Comparison of ENCODE assay signal across 1 cellular context in genomic region chr1:234494049-234494448, GRCh38.
A peak's percentile ranks its signal among the peaks of the same experiment; 100 is the strongest.
TF ChIP-seq lines count a peak whose summit lies in the region.

No MANE protein-coding gene starts in this region.

TF ChIP-seq in GM12878, 131 proteins besides CTCF, POLR2A, EP300 and RAD21 (continued from another document):
- no peak for TF ChIP-seq E2F8 (IDR thresholded peaks at IDR 0.05; ENCODE audit: low read depth, partially characterized antibody)
- TF ChIP-seq CHD4 (IDR thresholded peaks at IDR 0.05) = no peak
- no peak; the same call in 1 of the 2 replicates for TF ChIP-seq NR2F1 (conservative IDR thresholded peaks at IDR 0.05)
- TF ChIP-seq IRF4 (IDR thresholded peaks at IDR 0.05; ENCODE audit: low read depth, low read length) = peak; percentile 62; the same call in 1 of the 2 replicates
- 0 out of 2 replicates have a peak, but pooled peaks have one; percentile 40 for TF ChIP-seq ATF2 (IDR thresholded peaks at IDR 0.05; ENCODE audit: low read length)
- no peak for TF ChIP-seq RB1 (IDR thresholded peaks at IDR 0.05; ENCODE audit: borderline replicate concordance)
- TF ChIP-seq RUNX3 (IDR thresholded peaks at IDR 0.05; ENCODE audit: low read length) = peak; percentile 85
- peak; percentile 58; the same call in 1 of the 2 replicates for TF ChIP-seq CREM (IDR thresholded peaks at IDR 0.05; ENCODE audit: low read depth)
- peak; percentile 39 to 62; a peak in 3 of 4 replicates for TF ChIP-seq IKZF2 (IDR thresholded peaks at IDR 0.05)
- TF ChIP-seq MEF2A (IDR thresholded peaks at IDR 0.05; ENCODE audit: insufficient read depth, low read depth, low read length) = 0 out of 2 replicates have a peak, but pooled peaks have one; percentile 51
- TF ChIP-seq TCF12 (IDR thresholded peaks at IDR 0.05; ENCODE audit: low read depth, low read length) = 0 out of 2 replicates have a peak, but pooled peaks have one; percentile 7
- peak; percentile 90 for TF ChIP-seq JUNB (IDR thresholded peaks at IDR 0.05)
- TF ChIP-seq NFIC (IDR thresholded peaks at IDR 0.05; ENCODE audit: low read depth, low read length) = peak; percentile 74; the same call in 1 of the 2 replicates
- 0 out of 2 replicates have a peak, but pooled peaks have one; percentile 31 for TF ChIP-seq DPF2 (IDR thresholded peaks at IDR 0.05)
- 0 out of 2 replicates have a peak, but pooled peaks have one; percentile 23 for TF ChIP-seq TCF3 (IDR thresholded peaks at IDR 0.05; ENCODE audit: borderline replicate concordance, insufficient read depth, low read depth, low read length)
- TF ChIP-seq MEF2B (IDR thresholded peaks at IDR 0.05; ENCODE audit: partially characterized antibody, poor library complexity, severe bottlenecking) = peak; percentile 28
- TF ChIP-seq PAX5 (IDR thresholded peaks at IDR 0.05; ENCODE audit: borderline replicate concordance, low read depth, low read length) = peak; percentile 50; the same call in 1 of the 2 replicates
- TF ChIP-seq RELB (IDR thresholded peaks at IDR 0.05; ENCODE audit: low read depth) = no peak
- TF ChIP-seq SKIL (IDR thresholded peaks at IDR 0.05; ENCODE audit: low read depth, poor library complexity, severe bottlenecking) = peak; percentile 57
- no peak for TF ChIP-seq ZBTB33 (IDR thresholded peaks at IDR 0.05)
- peak; percentile 87 for TF ChIP-seq BCL11A (IDR thresholded peaks at IDR 0.05; ENCODE audit: low read depth, low read length)
- TF ChIP-seq SIX5 (IDR thresholded peaks at IDR 0.05; ENCODE audit: low read depth, low read length, severe bottlenecking) = no peak
- peak; percentile 69 for TF ChIP-seq EED (IDR thresholded peaks at IDR 0.05; ENCODE audit: low read depth)
- TF ChIP-seq MTA2 (IDR thresholded peaks at IDR 0.05; ENCODE audit: low read depth) = peak; percentile 46; the same call in 1 of the 2 replicates
- 0 out of 4 replicates have a peak, but pooled peaks of 1 of the 2 experiments have one; percentile 32 for TF ChIP-seq SRF (IDR thresholded peaks at IDR 0.05; ENCODE audit: low read depth in 2 of 2, low read length in 2 of 2)
- peak; percentile 81 for TF ChIP-seq SPI1 (IDR thresholded peaks at IDR 0.05; ENCODE audit: borderline replicate concordance, insufficient read depth, low read depth, low read length)
- peak; percentile 28; the same call in 1 of the 2 replicates for TF ChIP-seq IKZF1 (conservative IDR thresholded peaks at IDR 0.05)
- TF ChIP-seq ETV6 (conservative IDR thresholded peaks at IDR 0.05 in 1 of 2, IDR thresholded peaks at IDR 0.05 in 1 of 2; ENCODE audit: borderline replicate concordance in 1 of 2, low read depth in 1 of 2) = peak in 1 of 2 experiments; percentile 85; a peak in 1 of 4 replicates
- peak; percentile 59; the same call in 1 of the 2 replicates for TF ChIP-seq FOXM1 (IDR thresholded peaks at IDR 0.05; ENCODE audit: low read depth, low read length)
- peak in 1 of 2 experiments; percentile 45; a peak in 1 of 4 replicates for TF ChIP-seq CEBPB (IDR thresholded peaks at IDR 0.05; ENCODE audit: borderline replicate concordance in 1 of 2, low read depth in 2 of 2, low read length in 2 of 2)
- TF ChIP-seq YY1 (IDR thresholded peaks at IDR 0.05; ENCODE audit: low read depth, low read length) = peak; percentile 10; the same call in 1 of the 2 replicates
- TF ChIP-seq CHD2 (IDR thresholded peaks at IDR 0.05; ENCODE audit: borderline replicate concordance, low read depth, low read length) = no peak
- no peak for TF ChIP-seq ZBTB4 (CRISPR knock-in tag; IDR thresholded peaks at IDR 0.05)
